Comparison of ENCODE assay signal across 8 cellular contexts in genomic region chr22:31230871-31231621, GRCh38. TPM values are rescaled to one million over a fixed set of nuclear protein-coding genes. Genes with fewer than 3 reads are reported as not detected.
DNase-seq lines count a peak whose midpoint lies in the region; ATAC-seq, FAIRE-seq and TF ChIP-seq lines count a peak whose summit lies in the region.

No MANE protein-coding gene starts in this region.

- peaks cover 20 to 46% (median 25%) of the 10 kb centered on the region in 3 donors for H3K4me1 ChIP-seq in pancreas

- H3K36me3 ChIP-seq in pancreas: no peaks in the 10 kb centered on the region

- DNase-seq in stimulated activated CD4-positive, alpha-beta T cell treated with anti-CD3 and anti-CD28 coated beads, Interleukin-12 subunit alpha, Interleukin-12 subunit beta, amount 100 ng/mL, for 4 hours: peak; percentile 12
- DNase-seq in stimulated activated CD4-positive, alpha-beta T cell treated with anti-CD3 and anti-CD28 coated beads, Interleukin-2, amount 100 ng/mL, for 48 hours: no peak
- DNase-seq in NCI-H2227 (lab: John Stamatoyannopoulos, UW; ENCODE audit: unreplicated experiment) (peak; percentile 21), foreskin fibroblast (peak; percentile 47 to 80), pancreas (peak in 3 of 6 donors; percentile 62 to 70 (median 67)), NCI-H774 (lab: John Stamatoyannopoulos, UW) (no peak)
- DNase-seq in activated T-helper 2 cell treated with anti-CD3 and anti-CD28 coated beads, Interferon-gamma antibody, Interleukin-2, Interleukin-4, amounts not matched to agents 10 μg/mL and 5 μg/mL and 100 μg/mL, durations not matched to agents 14 hours and 24 hours and 36 hours (ENCODE audit: low spot score): peak; percentile 22

- peaks cover 32% of the 10 kb centered on the region for H3K36me3 Mint-ChIP-seq in activated T-helper 2 cell treated with anti-CD3 and anti-CD28 coated beads, Interferon-gamma antibody, Interleukin-2, Interleukin-4, amounts not matched to agents 10 μg/mL and 5 μg/mL and 100 μg/mL, durations not matched to agents 14 hours and 24 hours and 36 hours (ENCODE audit: low read depth)

- peak overlapping the region; percentile 31 for H3K4me3 Mint-ChIP-seq in activated T-helper 2 cell treated with anti-CD3 and anti-CD28 coated beads, Interferon-gamma antibody, Interleukin-2, Interleukin-4, amounts not matched to agents 10 μg/mL and 5 μg/mL and 100 μg/mL, durations not matched to agents 14 hours and 24 hours and 36 hours (ENCODE audit: low read depth)

- ATAC-seq in pancreas (peak; percentile 87 to 93 (median 88)), HG03469 (IDR thresholded peaks at IDR 0.05; ENCODE audit: unreplicated experiment) (no peak)

- intact Hi-C loops in activated T-helper 2 cell treated with anti-CD3 and anti-CD28 coated beads, Interferon-gamma antibody, Interleukin-2, Interleukin-4, amounts not matched to agents 10 μg/mL and 5 μg/mL and 100 μg/mL, durations not matched to agents 14 hours and 24 hours and 36 hours (cut with micrococcal nuclease): no loop called here
- intact Hi-C loops in pancreas (cut with DNase I): no loop called here

- H3K4me1 Mint-ChIP-seq in activated T-helper 2 cell treated with anti-CD3 and anti-CD28 coated beads, Interferon-gamma antibody, Interleukin-2, Interleukin-4, amounts not matched to agents 10 μg/mL and 5 μg/mL and 100 μg/mL, durations not matched to agents 14 hours and 24 hours and 36 hours (ENCODE audit: low read depth): peaks cover 40% of the 10 kb centered on the region

- H3K27me3 Mint-ChIP-seq in activated T-helper 2 cell treated with anti-CD3 and anti-CD28 coated beads, Interferon-gamma antibody, Interleukin-2, Interleukin-4, amounts not matched to agents 10 μg/mL and 5 μg/mL and 100 μg/mL, durations not matched to agents 14 hours and 24 hours and 36 hours (ENCODE audit: low read depth): no peaks in the 10 kb centered on the region

- no peaks in the 10 kb centered on the region for H3K27me3 ChIP-seq in pancreas

- no peaks in the 10 kb centered on the region for H3K9me3 Mint-ChIP-seq in activated T-helper 2 cell treated with anti-CD3 and anti-CD28 coated beads, Interferon-gamma antibody, Interleukin-2, Interleukin-4, amounts not matched to agents 10 μg/mL and 5 μg/mL and 100 μg/mL, durations not matched to agents 14 hours and 24 hours and 36 hours

- no peak overlapping the region for H3K4me3 ChIP-seq in foreskin fibroblast (ENCODE audit: low read depth in 1 of 2, low read length in 2 of 2)
- H3K4me3 ChIP-seq in pancreas: no peak overlapping the region

- WGBS in pancreas, 2 donors: 16 to 26% methylated on average over 3 of the region's 3 CpGs

- H3K9me3 ChIP-seq in pancreas: no peaks in the 10 kb centered on the region

- H3K27ac ChIP-seq in pancreas: peak overlapping the region in 2 of 4 donors; percentile 83 to 89

- peak overlapping the region; percentile 66 for H3K27ac Mint-ChIP-seq in activated T-helper 2 cell treated with anti-CD3 and anti-CD28 coated beads, Interferon-gamma antibody, Interleukin-2, Interleukin-4, amounts not matched to agents 10 μg/mL and 5 μg/mL and 100 μg/mL, durations not matched to agents 14 hours and 24 hours and 36 hours

- no peak for FAIRE-seq in pancreas (lab: Jason Lieb, UNC)

- TF ChIP-seq CTCF in foreskin fibroblast (IDR thresholded peaks at IDR 0.05; ENCODE audit: low read depth, low read length): peak; percentile 74
- peak; percentile 45 to 68 (median 60) for TF ChIP-seq CTCF in pancreas (IDR thresholded peaks at IDR 0.05)

RNA-seq across cellular contexts. Expression of gene LIMK2, which starts 18.9 kb away (rescaled TPM):
- total RNA-seq in activated T-helper 2 cell treated with anti-CD3 and anti-CD28 coated beads, Interferon-gamma antibody, Interleukin-2, Interleukin-4, amounts not matched to agents 10 μg/mL and 5 μg/mL and 100 μg/mL, durations not matched to agents 14 hours and 24 hours and 36 hours: 31.1 and 33.9 TPM in 2 replicates
- 10 to 100 TPM; 21.1 to 34.9 (median 27.7) TPM for total RNA-seq in pancreas
- polyA plus RNA-seq in pancreas: 10 to 100 TPM; 20.5 to 25.2 TPM

Comparison
In these comparisons a context has a peak if more than half of its experiments do, and no peak if none do; other contexts are left out.
1. DNase-seq: peak in stimulated activated CD4-positive, alpha-beta T cell treated with anti-CD3 and anti-CD28 coated beads, Interleukin-12 subunit alpha, Interleukin-12 subunit beta, amount 100 ng/mL, for 4 hours (single experiment), NCI-H2227 (single experiment), activated T-helper 2 cell treated with anti-CD3 and anti-CD28 coated beads, Interferon-gamma antibody, Interleukin-2, Interleukin-4, amounts not matched to agents 10 μg/mL and 5 μg/mL and 100 μg/mL, durations not matched to agents 14 hours and 24 hours and 36 hours (single experiment) and foreskin fibroblast (2 of 2); none in stimulated activated CD4-positive, alpha-beta T cell treated with anti-CD3 and anti-CD28 coated beads, Interleukin-2, amount 100 ng/mL, for 48 hours (0 of 2) and NCI-H774 (single experiment).